ENCODE assay signal across 8 cellular contexts in the genomic region with DNA sequence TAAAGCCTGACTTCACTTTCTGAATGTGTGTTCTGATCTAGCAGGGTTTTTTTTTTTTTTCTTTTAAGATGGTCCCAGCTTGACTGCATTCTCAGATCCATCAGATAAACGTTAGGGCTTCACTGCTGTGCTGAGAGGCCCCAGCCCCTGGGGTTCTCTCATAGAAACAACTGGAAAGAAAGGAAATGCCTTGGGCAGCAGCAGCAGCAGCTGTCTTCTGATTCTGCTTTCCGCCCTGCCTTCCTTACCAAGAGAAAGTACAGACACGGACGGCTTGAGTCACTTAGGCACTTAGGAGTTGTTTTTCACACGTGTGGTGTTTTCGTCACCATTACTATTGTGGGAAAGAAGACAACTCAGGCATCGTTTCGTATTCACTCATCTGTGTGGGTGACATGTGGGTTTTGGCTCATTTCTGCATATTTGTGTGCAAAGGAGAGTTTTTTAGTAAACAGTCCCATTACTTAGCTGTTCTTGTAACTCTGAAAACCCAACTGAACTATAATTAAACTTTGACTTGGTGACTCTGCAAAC.
DNase-seq lines count a peak whose midpoint lies in the region; ATAC-seq and FAIRE-seq lines count a peak whose summit lies in the region.

No MANE protein-coding gene starts in this region.

- H3K36me3 ChIP-seq in rectal smooth muscle tissue (ENCODE audit: control insufficient read depth, insufficient read depth, low read length), result peaks cover 6% of the 10 kb centered on the region

- peak; percentile 70 for ATAC-seq in GM21619 (IDR thresholded peaks at IDR 0.05; ENCODE audit: unreplicated experiment)

- no peak overlapping the region for H3K4me3 ChIP-seq in rectal smooth muscle tissue (ENCODE audit: low read length)

- DNase-seq in COLO668 (lab: John Stamatoyannopoulos, UW; ENCODE audit: unreplicated experiment) (peak; percentile 10), M059J (ENCODE audit: low read depth) (peak; percentile 99), globus pallidus (ENCODE audit: low spot score) (peak; percentile 39), urothelium cell line (ENCODE audit: low spot score) (no peak), HuH-7.5 (ENCODE audit: low spot score) (no peak)
- peak; percentile 74 for DNase-seq in activated T-helper 2 cell treated with anti-CD3 and anti-CD28 coated beads, Interferon-gamma antibody, Interleukin-2, Interleukin-4, amounts not matched to agents 10 μg/mL and 5 μg/mL and 100 μg/mL, durations not matched to agents 14 hours and 24 hours and 36 hours (ENCODE audit: low spot score)

- peaks cover 43% of the 10 kb centered on the region for H3K4me1 ChIP-seq in rectal smooth muscle tissue (ENCODE audit: control insufficient read depth, insufficient read depth, low read length)

- peak; percentile 48 for FAIRE-seq in urothelium cell line (lab: Jason Lieb, UNC)

- peaks cover 63% of the 10 kb centered on the region for H3K4me1 Mint-ChIP-seq in activated T-helper 2 cell treated with anti-CD3 and anti-CD28 coated beads, Interferon-gamma antibody, Interleukin-2, Interleukin-4, amounts not matched to agents 10 μg/mL and 5 μg/mL and 100 μg/mL, durations not matched to agents 14 hours and 24 hours and 36 hours (ENCODE audit: low read depth)

- no peaks in the 10 kb centered on the region for H3K27me3 Mint-ChIP-seq in activated T-helper 2 cell treated with anti-CD3 and anti-CD28 coated beads, Interferon-gamma antibody, Interleukin-2, Interleukin-4, amounts not matched to agents 10 μg/mL and 5 μg/mL and 100 μg/mL, durations not matched to agents 14 hours and 24 hours and 36 hours (ENCODE audit: low read depth)

- peaks cover 71% of the 10 kb centered on the region for H3K36me3 Mint-ChIP-seq in activated T-helper 2 cell treated with anti-CD3 and anti-CD28 coated beads, Interferon-gamma antibody, Interleukin-2, Interleukin-4, amounts not matched to agents 10 μg/mL and 5 μg/mL and 100 μg/mL, durations not matched to agents 14 hours and 24 hours and 36 hours (ENCODE audit: low read depth)

- peak overlapping the region; percentile 2 for H3K4me3 Mint-ChIP-seq in activated T-helper 2 cell treated with anti-CD3 and anti-CD28 coated beads, Interferon-gamma antibody, Interleukin-2, Interleukin-4, amounts not matched to agents 10 μg/mL and 5 μg/mL and 100 μg/mL, durations not matched to agents 14 hours and 24 hours and 36 hours (ENCODE audit: low read depth)

- intact Hi-C loops in activated T-helper 2 cell treated with anti-CD3 and anti-CD28 coated beads, Interferon-gamma antibody, Interleukin-2, Interleukin-4, amounts not matched to agents 10 μg/mL and 5 μg/mL and 100 μg/mL, durations not matched to agents 14 hours and 24 hours and 36 hours (cut with micrococcal nuclease), result loop anchor here (1.0 to 10.0 kb wide), 11 partner anchors 29 to 1807 kb away; a partner anchor contains a TSS

- peak overlapping the region; percentile 93 for H3K27ac Mint-ChIP-seq in activated T-helper 2 cell treated with anti-CD3 and anti-CD28 coated beads, Interferon-gamma antibody, Interleukin-2, Interleukin-4, amounts not matched to agents 10 μg/mL and 5 μg/mL and 100 μg/mL, durations not matched to agents 14 hours and 24 hours and 36 hours

- H3K27ac ChIP-seq in rectal smooth muscle tissue (ENCODE audit: low read depth, low read length), result peak overlapping the region; percentile 83

- H3K27me3 ChIP-seq in rectal smooth muscle tissue (ENCODE audit: control insufficient read depth, insufficient read depth, low read length), result no peaks in the 10 kb centered on the region

- H3K9me3 Mint-ChIP-seq in activated T-helper 2 cell treated with anti-CD3 and anti-CD28 coated beads, Interferon-gamma antibody, Interleukin-2, Interleukin-4, amounts not matched to agents 10 μg/mL and 5 μg/mL and 100 μg/mL, durations not matched to agents 14 hours and 24 hours and 36 hours, result no peaks in the 10 kb centered on the region

- no peak overlapping the region for H3K9ac ChIP-seq in rectal smooth muscle tissue (ENCODE audit: low read length)

Comparison
In these comparisons a context has a peak if more than half of its experiments do, and no peak if none do; other contexts are left out.
1. DNase-seq: peak in COLO668 (single experiment), M059J (single experiment), activated T-helper 2 cell treated with anti-CD3 and anti-CD28 coated beads, Interferon-gamma antibody, Interleukin-2, Interleukin-4, amounts not matched to agents 10 μg/mL and 5 μg/mL and 100 μg/mL, durations not matched to agents 14 hours and 24 hours and 36 hours (single experiment) and globus pallidus (single experiment); none in urothelium cell line (single experiment) and HuH-7.5 (single experiment).